In genomic region chr1:24567792-24568388, GRCh38 we compare ENCODE assay signal across 1 cellular context.
A peak's percentile ranks its signal among the peaks of the same experiment; 100 is the strongest.
TF ChIP-seq lines count a peak whose summit lies in the region.

No MANE protein-coding gene starts in this region.

TF ChIP-seq in HepG2, 621 proteins besides CTCF, POLR2A, EP300 and RAD21 (continued from another document and continues in another):
- TF ChIP-seq IKZF5 (CRISPR knock-in tag; IDR thresholded peaks at IDR 0.05) (peak; percentile 86), ZNF746 (CRISPR knock-in tag; IDR thresholded peaks at IDR 0.05) (peak; percentile 71), PRDM15 (CRISPR knock-in tag; IDR thresholded peaks at IDR 0.05) (no peak), ZNF431 (CRISPR knock-in tag; IDR thresholded peaks at IDR 0.05; ENCODE audit: borderline replicate concordance, low read depth) (no peak), HOXA3 (CRISPR knock-in tag; IDR thresholded peaks at IDR 0.05) (peak; percentile 89), MTA3 (CRISPR knock-in tag; IDR thresholded peaks at IDR 0.05) (no peak), ZNF354B (CRISPR knock-in tag; IDR thresholded peaks at IDR 0.05) (no peak), GLI4 (CRISPR knock-in tag; IDR thresholded peaks at IDR 0.05; ENCODE audit: borderline replicate concordance) (no peak), HDAC2 (CRISPR knock-in tag; IDR thresholded peaks at IDR 0.05) (peak; percentile 95), ZBTB46 (CRISPR knock-in tag; IDR thresholded peaks at IDR 0.05; ENCODE audit: borderline replicate concordance) (no peak), LRRFIP1 (CRISPR knock-in tag; conservative IDR thresholded peaks at IDR 0.05) (no peak), TRIM24 (CRISPR knock-in tag; IDR thresholded peaks at IDR 0.05) (peak; percentile 66; the same call in 1 of the 2 replicates), ZNF224 (CRISPR knock-in tag; IDR thresholded peaks at IDR 0.05) (no peak), MXI1 (IDR thresholded peaks at IDR 0.05; ENCODE audit: borderline replicate concordance, low read depth, low read length) (no peak; the same call in 2 of the 3 replicates), MIXL1 (CRISPR knock-in tag; IDR thresholded peaks at IDR 0.05) (peak; percentile 90), HNRNPK (IDR thresholded peaks at IDR 0.05; ENCODE audit: low read depth, low read length, poor library complexity, severe bottlenecking) (peak; percentile 19), SRSF9 (IDR thresholded peaks at IDR 0.05; ENCODE audit: borderline replicate concordance, insufficient read depth, low read depth, low read length, poor library complexity, severe bottlenecking) (no peak), ZC3H4 (CRISPR knock-in tag; IDR thresholded peaks at IDR 0.05; ENCODE audit: borderline replicate concordance) (no peak), SOX5 (CRISPR knock-in tag; IDR thresholded peaks at IDR 0.05; ENCODE audit: borderline replicate concordance) (peak; percentile 74), ZNF44 (CRISPR knock-in tag; IDR thresholded peaks at IDR 0.05) (no peak), SP4 (CRISPR knock-in tag; IDR thresholded peaks at IDR 0.05) (peak; percentile 64; the same call in 1 of the 2 replicates), ZNF7 (CRISPR knock-in tag; IDR thresholded peaks at IDR 0.05) (no peak), ZNF276 (CRISPR knock-in tag; IDR thresholded peaks at IDR 0.05; ENCODE audit: low read depth) (0 out of 2 replicates have a peak, but pooled peaks have one; percentile 32), CBX2 (IDR thresholded peaks at IDR 0.05; ENCODE audit: low read depth, low read length) (no peak), CBX2 (CRISPR knock-in tag; IDR thresholded peaks at IDR 0.05; ENCODE audit: low read depth) (no peak), REXO4 (CRISPR knock-in tag; IDR thresholded peaks at IDR 0.05; ENCODE audit: borderline replicate concordance) (no peak), ZNF235 (CRISPR knock-in tag; IDR thresholded peaks at IDR 0.05; ENCODE audit: borderline replicate concordance) (no peak), ZNF382 (CRISPR knock-in tag; IDR thresholded peaks at IDR 0.05; ENCODE audit: borderline replicate concordance) (no peak), NFIC (IDR thresholded peaks at IDR 0.05; ENCODE audit: low read length) (peak; percentile 57; the same call in 1 of the 2 replicates), CENPT (CRISPR knock-in tag; IDR thresholded peaks at IDR 0.05; ENCODE audit: low read depth) (no peak), ZFP36L1 (CRISPR knock-in tag; IDR thresholded peaks at IDR 0.05) (peak; percentile 65; the same call in 1 of the 2 replicates), ZBTB34 (CRISPR knock-in tag; IDR thresholded peaks at IDR 0.05) (peak; percentile 72; the same call in 1 of the 2 replicates), HNRNPLL (IDR thresholded peaks at IDR 0.05; ENCODE audit: low read depth, low read length, poor library complexity, severe bottlenecking) (no peak), POGK (CRISPR knock-in tag; conservative IDR thresholded peaks at IDR 0.05) (no peak), SMAD1 (CRISPR knock-in tag; IDR thresholded peaks at IDR 0.05; ENCODE audit: borderline replicate concordance, low read depth) (peak; percentile 29; the same call in 1 of the 2 replicates), KDM1A (CRISPR knock-in tag; IDR thresholded peaks at IDR 0.05) (peak; percentile 81; the same call in 1 of the 2 replicates), SALL2 (CRISPR knock-in tag; IDR thresholded peaks at IDR 0.05) (peak; percentile 28; the same call in 1 of the 2 replicates), PRDM10 (CRISPR knock-in tag; IDR thresholded peaks at IDR 0.05; ENCODE audit: low read depth) (0 out of 2 replicates have a peak, but pooled peaks have one; percentile 23), ZNF792 (CRISPR knock-in tag; IDR thresholded peaks at IDR 0.05) (0 out of 2 replicates have a peak, but pooled peaks have one; percentile 61), NFKB2 (CRISPR knock-in tag; IDR thresholded peaks at IDR 0.05; ENCODE audit: borderline replicate concordance) (peak; percentile 76; the same call in 1 of the 2 replicates), KDM2A (CRISPR knock-in tag; IDR thresholded peaks at IDR 0.05; ENCODE audit: borderline replicate concordance, low read depth) (peak; percentile 56; the same call in 1 of the 2 replicates), MAZ (IDR thresholded peaks at IDR 0.05; ENCODE audit: borderline replicate concordance, low read depth, low read length) (peak; percentile 76; the same call in 1 of the 2 replicates), MAZ (CRISPR knock-in tag; IDR thresholded peaks at IDR 0.05; ENCODE audit: low read depth) (no peak; the same call in 1 of the 2 replicates)
